2 cellular contexts compared by ENCODE assay signal in genomic region chr9:114461468-114461867, GRCh38.
TF ChIP-seq lines count a peak whose summit lies in the region.

No MANE protein-coding gene starts in this region.

TF ChIP-seq in K562, 482 proteins besides CTCF, POLR2A, EP300 and RAD21 (continued from another document):
- TF ChIP-seq RBM25 (IDR thresholded peaks at IDR 0.05; ENCODE audit: low read depth, low read length, severe bottlenecking) (peak; percentile 37), ZNF766 (CRISPR knock-in tag; conservative IDR thresholded peaks at IDR 0.05) (no peak)
TF ChIP-seq in K562: peak in this region for 3.

TF ChIP-seq in neural cell, 6 proteins besides CTCF, POLR2A, EP300 and RAD21 (continued from another document):
- TF ChIP-seq REST (IDR thresholded peaks at IDR 0.05; ENCODE audit: borderline replicate concordance) (no peak), POLR2AphosphoS5 (IDR thresholded peaks at IDR 0.05) (no peak), MXI1 (conservative IDR thresholded peaks at IDR 0.05; ENCODE audit: poor library complexity, severe bottlenecking) (no peak)
